Comparison of ENCODE assay signal across 1 cellular context in the genomic region with DNA sequence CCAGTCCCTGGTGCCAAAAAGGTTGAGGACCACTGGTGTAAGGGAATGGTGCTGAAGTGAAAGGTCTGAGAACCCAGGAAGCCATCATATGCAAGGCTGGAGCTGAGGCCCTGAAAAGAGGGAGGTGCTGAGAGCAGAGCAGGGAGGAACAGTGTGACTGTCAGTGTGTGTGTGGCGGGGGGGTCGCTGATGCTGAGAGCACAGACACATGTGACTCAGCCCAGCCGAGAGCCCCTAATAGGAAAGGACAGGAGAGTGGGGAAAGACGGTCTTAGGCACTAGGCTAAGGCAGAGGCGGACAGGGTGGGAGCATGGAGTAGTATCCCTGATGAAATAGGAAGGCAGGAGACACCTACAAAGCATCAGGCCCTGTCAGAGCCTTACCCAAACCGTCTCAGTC.
TF ChIP-seq lines count a peak whose summit lies in the region.

No MANE protein-coding gene starts in this region.

TF ChIP-seq in GM23338, 12 proteins besides CTCF, POLR2A, EP300 and RAD21 (continued from another document):
- TF ChIP-seq ZNF462 (CRISPR knock-in tag; IDR thresholded peaks at IDR 0.05), result no peak
- no peak for TF ChIP-seq EZH2phosphoT487 (IDR thresholded peaks at IDR 0.05; ENCODE audit: unreplicated experiment)
- TF ChIP-seq, protein P1, sequence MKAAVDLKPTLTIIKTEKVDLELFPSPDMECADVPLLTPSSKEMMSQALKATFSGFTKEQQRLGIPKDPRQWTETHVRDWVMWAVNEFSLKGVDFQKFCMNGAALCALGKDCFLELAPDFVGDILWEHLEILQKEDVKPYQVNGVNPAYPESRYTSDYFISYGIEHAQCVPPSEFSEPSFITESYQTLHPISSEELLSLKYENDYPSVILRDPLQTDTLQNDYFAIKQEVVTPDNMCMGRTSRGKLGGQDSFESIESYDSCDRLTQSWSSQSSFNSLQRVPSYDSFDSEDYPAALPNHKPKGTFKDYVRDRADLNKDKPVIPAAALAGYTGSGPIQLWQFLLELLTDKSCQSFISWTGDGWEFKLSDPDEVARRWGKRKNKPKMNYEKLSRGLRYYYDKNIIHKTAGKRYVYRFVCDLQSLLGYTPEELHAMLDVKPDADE (IDR thresholded peaks at IDR 0.05), result no peak
- TF ChIP-seq POLR2AphosphoS5 (IDR thresholded peaks at IDR 0.05; ENCODE audit: low read depth), result no peak
- no peak for TF ChIP-seq EZH2 (IDR thresholded peaks at IDR 0.05; ENCODE audit: low read depth, unreplicated experiment)
- no peak for TF ChIP-seq ZNF114 (CRISPR knock-in tag; IDR thresholded peaks at IDR 0.05)
- no peak for TF ChIP-seq REST (IDR thresholded peaks at IDR 0.05; ENCODE audit: unreplicated experiment)
